ENCODE assay signal across 8 cellular contexts in genomic region chr11:108498816-108499408, GRCh38. TPM values are rescaled to one million over a fixed set of nuclear protein-coding genes. Genes with fewer than 3 reads are reported as not detected.
DNase-seq lines count a peak whose midpoint lies in the region; ATAC-seq and TF ChIP-seq lines count a peak whose summit lies in the region.

No MANE protein-coding gene starts in this region.

- no peak overlapping the region for H3K4me3 ChIP-seq in mammary epithelial cell (replicated peaks in 1 of 3; ENCODE audit: insufficient read depth in 1 of 3, low read depth in 2 of 3, low read length in 3 of 3)
- peak overlapping the region; percentile 73 for H3K4me3 ChIP-seq in upper lobe of right lung

- CTCF ChIA-PET in mammary epithelial cell (lab: Charles Lee; ENCODE audit: low non-redundant PET), result no interaction called here

- ATAC-seq in activated T-cell treated with anti-CD3 and anti-CD28 coated beads, Interleukin-2, amount 50 U/mL, for 4 hours, result no peak
- ATAC-seq in memory B cell (ENCODE audit: low read depth) (no peak), upper lobe of right lung (no peak)

- peak overlapping the region; percentile 98 for H2AFZ ChIP-seq in mammary epithelial cell (ENCODE audit: low read depth, low read length)

- peaks cover 16% of the 10 kb centered on the region for H3K4me1 ChIP-seq in mammary epithelial cell (ENCODE audit: insufficient read depth, low read length)
- no peaks in the 10 kb centered on the region for H3K4me1 ChIP-seq in upper lobe of right lung

- H3K36me3 ChIP-seq in mammary epithelial cell (ENCODE audit: insufficient read depth, low read length), result no peaks in the 10 kb centered on the region
- no peaks in the 10 kb centered on the region for H3K36me3 ChIP-seq in upper lobe of right lung

- BruUV-seq in mammary epithelial cell (replicated peaks; lab: Mats Ljungman, UMichigan), result no TSS peak

- no peak for TF ChIP-seq CTCF in mammary epithelial cell (conservative IDR thresholded peaks at IDR 0.05 in 1 of 2, IDR thresholded peaks at IDR 0.05 in 1 of 2; ENCODE audit: extremely low read depth in 1 of 2, insufficient read depth in 1 of 2, low read depth in 1 of 2, low read length in 2 of 2)
- TF ChIP-seq CTCF in upper lobe of right lung (IDR thresholded peaks at IDR 0.05), result no peak

- peak overlapping the region; percentile 95 for H3K4me2 ChIP-seq in mammary epithelial cell (ENCODE audit: insufficient read depth, low read depth, low read length)

- no peaks in the 10 kb centered on the region for H3K27me3 ChIP-seq in mammary epithelial cell (ENCODE audit: insufficient read depth, low read length)
- H3K27me3 ChIP-seq in upper lobe of right lung, result no peaks in the 10 kb centered on the region

- no peaks in the 10 kb centered on the region for H3K9me3 ChIP-seq in mammary epithelial cell (replicated peaks; ENCODE audit: insufficient read depth, low read length)
- H3K9me3 ChIP-seq in upper lobe of right lung, result no peaks in the 10 kb centered on the region

- no peaks in the 10 kb centered on the region for H3K9me3 Mint-ChIP-seq in activated T-cell treated with anti-CD3 and anti-CD28 coated beads, Interleukin-2, amount 50 U/mL, for 4 hours
- no peaks in the 10 kb centered on the region for H3K9me3 Mint-ChIP-seq in memory B cell

- no peaks in the 10 kb centered on the region for H3K27me3 Mint-ChIP-seq in activated T-cell treated with anti-CD3 and anti-CD28 coated beads, Interleukin-2, amount 50 U/mL, for 4 hours (ENCODE audit: low read depth)
- H3K27me3 Mint-ChIP-seq in memory B cell, result no peaks in the 10 kb centered on the region

- no peak for DNase-seq in activated T-cell treated with anti-CD3 and anti-CD28 coated beads, Interleukin-2, amount 50 U/mL, for 4 hours
- DNase-seq in activated T-cell treated with anti-CD3 and anti-CD28 coated beads for 4 hours, result no peak
- DNase-seq in mammary epithelial cell, result no peak
- no peak for DNase-seq in memory B cell (ENCODE audit: low spot score in 2 of 2)
- no peak for DNase-seq in upper lobe of right lung
- DNase-seq in activated CD4-positive, CD25-positive, alpha-beta regulatory T cell (lab: John Stamatoyannopoulos, UW), result no peak
- no peak for DNase-seq in activated gamma-delta T cell treated with Interleukin-2 at 50 U/mL for 16 hours
- DNase-seq in NCI-H1105 (lab: John Stamatoyannopoulos, UW), result no peak

- peaks cover 21% of the 10 kb centered on the region for H3K4me1 Mint-ChIP-seq in activated T-cell treated with anti-CD3 and anti-CD28 coated beads, Interleukin-2, amount 50 U/mL, for 4 hours (ENCODE audit: low read depth)
- peaks cover 12% of the 10 kb centered on the region for H3K4me1 Mint-ChIP-seq in memory B cell

- no peak overlapping the region for H3K27ac ChIP-seq in mammary epithelial cell (ENCODE audit: insufficient read depth, low read depth, low read length)
- H3K27ac ChIP-seq in upper lobe of right lung, result peak overlapping the region; percentile 93

- dilution Hi-C loops in mammary epithelial cell (cut with HindIII; ENCODE audit: low sequenced_read_pairs), result no loop called here

- no peaks in the 10 kb centered on the region for H3K79me2 ChIP-seq in mammary epithelial cell (ENCODE audit: insufficient read depth, low read length)

- H3K9ac ChIP-seq in mammary epithelial cell (ENCODE audit: insufficient read depth, low read length), result no peak overlapping the region

- in situ Hi-C loops in mammary epithelial cell (cut with MboI; ENCODE audit: low sequenced_read_pairs in 2 of 2), result no loop called here

- 91% methylated on average over 26 of the region's 29 CpGs for WGBS in mammary epithelial cell (ENCODE audit: low coverage, missing lambda C conversion rate)

- H3K4me3 Mint-ChIP-seq in activated T-cell treated with anti-CD3 and anti-CD28 coated beads, Interleukin-2, amount 50 U/mL, for 4 hours, result peak overlapping the region; percentile 81
- peak overlapping the region; percentile 86 for H3K4me3 Mint-ChIP-seq in memory B cell

- peak overlapping the region; percentile 90 for H3K27ac Mint-ChIP-seq in memory B cell

- no peaks in the 10 kb centered on the region for H4K20me1 ChIP-seq in mammary epithelial cell (ENCODE audit: insufficient read depth, low read length)

- H3K36me3 Mint-ChIP-seq in activated T-cell treated with anti-CD3 and anti-CD28 coated beads, Interleukin-2, amount 50 U/mL, for 4 hours (ENCODE audit: insufficient read depth), result no peaks in the 10 kb centered on the region
- H3K36me3 Mint-ChIP-seq in memory B cell, result no peaks in the 10 kb centered on the region

- intact Hi-C loops in mammary epithelial cell (cut with micrococcal nuclease) (no loop called here), upper lobe of right lung (cut with DNase I) (no loop called here)

RNA-seq across cellular contexts. Expression of gene POGLUT3, which starts 0.7 kb away (rescaled TPM):
- total RNA-seq in activated T-cell treated with anti-CD3 and anti-CD28 coated beads, Interleukin-2, amount 50 U/mL, for 4 hours, result 1 to 10 TPM; 4.8 to 6.2 (median 5.5) TPM
- total RNA-seq in mammary epithelial cell (1 to 10 TPM; 1.3 to 4.2 TPM), upper lobe of right lung (23.3 TPM)
- 2.8 TPM for polyA plus RNA-seq in mammary epithelial cell
- not detected for polyA minus RNA-seq in mammary epithelial cell

RNA-seq across cellular contexts. Expression of gene C11orf65, which starts 31.6 kb away (rescaled TPM):
- total RNA-seq in activated T-cell treated with anti-CD3 and anti-CD28 coated beads, Interleukin-2, amount 50 U/mL, for 4 hours, result under 1 TPM; 0.79 to 0.92 (median 0.91) TPM
- 1 to 10 TPM in 1 of 2 donors, under 1 TPM in 1; 0.67 to 1.1 TPM for total RNA-seq in mammary epithelial cell
- 0.20 TPM for polyA plus RNA-seq in mammary epithelial cell
- not detected for polyA minus RNA-seq in mammary epithelial cell
- 0.46 TPM for total RNA-seq in upper lobe of right lung
